Comparison of ENCODE assay signal across 8 cellular contexts in genomic region chr15:75639709-75640482, GRCh38. TPM values are rescaled to one million over a fixed set of nuclear protein-coding genes. Genes with fewer than 3 reads are reported as not detected.
A peak's percentile ranks its signal among the peaks of the same experiment; 100 is the strongest.
DNase-seq lines count a peak whose midpoint lies in the region; ATAC-seq and TF ChIP-seq lines count a peak whose summit lies in the region.

Gene IMP3, minus strand, starts transcription at chr15:75640224. Its CDS starts 56 bp downstream, at chr15:75640168.

- H3K27me3 Mint-ChIP-seq in activated naive CD8-positive, alpha-beta T cell treated with anti-CD3 and anti-CD28 coated beads, Interleukin-2, amount 10 ng/mL, durations not matched to agents 7 days and 5 days: peaks cover 2% of the 10 kb centered on the region

- TF ChIP-seq CTCF in SU-DHL-6 (IDR thresholded peaks at IDR 0.05; ENCODE audit: insufficient read depth, low read length, poor library complexity, severe bottlenecking): no peak
- TF ChIP-seq CTCF in ovary (IDR thresholded peaks at IDR 0.05): no peak
- TF ChIP-seq CTCF in thyroid gland (IDR thresholded peaks at IDR 0.05): no peak

- no peaks in the 10 kb centered on the region for H3K9me3 Mint-ChIP-seq in activated naive CD8-positive, alpha-beta T cell treated with anti-CD3 and anti-CD28 coated beads, Interleukin-2, amount 10 ng/mL, durations not matched to agents 7 days and 5 days

- H2AFZ ChIP-seq in SU-DHL-6 (ENCODE audit: low read depth, low read length, severe bottlenecking): peak within 1 kb of the TSS; percentile 85

- TF ChIP-seq POLR2A in GM10847 (IDR thresholded peaks at IDR 0.05; ENCODE audit: extremely low read depth, insufficient read length): peak; percentile 96
- peak; percentile 87 for TF ChIP-seq POLR2A in ovary (IDR thresholded peaks at IDR 0.05)
- peak; percentile 81 to 98 for TF ChIP-seq POLR2A in thyroid gland (IDR thresholded peaks at IDR 0.05)

- H3K27me3 ChIP-seq in SU-DHL-6 (ENCODE audit: low read length) (no peaks in the 10 kb centered on the region), ovary (no peaks in the 10 kb centered on the region), thyroid gland (no peaks in the 10 kb centered on the region)

- peaks cover 29% of the 10 kb centered on the region for H3K4me1 Mint-ChIP-seq in activated naive CD8-positive, alpha-beta T cell treated with anti-CD3 and anti-CD28 coated beads, Interleukin-2, amount 10 ng/mL, durations not matched to agents 7 days and 5 days

- peaks cover 37% of the 10 kb centered on the region for H3K79me2 ChIP-seq in SU-DHL-6 (ENCODE audit: insufficient read depth, low read length)

- H4K20me1 ChIP-seq in SU-DHL-6 (ENCODE audit: low read depth, low read length): peaks cover 3% of the 10 kb centered on the region; the same call in 1 of the 2 replicates

- peak within 1 kb of the TSS; percentile 86 for H3K27ac Mint-ChIP-seq in activated naive CD8-positive, alpha-beta T cell treated with anti-CD3 and anti-CD28 coated beads, Interleukin-2, amount 10 ng/mL, durations not matched to agents 7 days and 5 days

- peak; percentile 93 for ATAC-seq in HG02678 (IDR thresholded peaks at IDR 0.05; ENCODE audit: unreplicated experiment)
- ATAC-seq in activated naive CD8-positive, alpha-beta T cell treated with anti-CD3 and anti-CD28 coated beads, Interleukin-2, amount 10 ng/mL, durations not matched to agents 7 days and 5 days (ENCODE audit: low read depth): peak; percentile 92

- H3K9me2 ChIP-seq in SU-DHL-6 (replicated peaks; ENCODE audit: insufficient read depth, low read length): no peaks in the 10 kb centered on the region

- WGBS in ovary, 3 donors: 0 to 1% (median 0%) methylated on average over 75 to 83 of the region's 83 CpGs
- 0% methylated on average over 6 to 13 of the region's 83 CpGs for WGBS in thyroid gland, 2 donors

- peaks cover 11% of the 10 kb centered on the region for H3F3A ChIP-seq in SU-DHL-6 (ENCODE audit: insufficient read depth)

- POLR2A ChIA-PET in activated naive CD8-positive, alpha-beta T cell treated with anti-CD3 and anti-CD28 coated beads, Interleukin-2, amount 10 ng/mL, durations not matched to agents 7 days and 5 days (lab: Charles Lee): interaction anchor here (0.6 to 7.6 kb wide), 20 partner anchors 10 to 271 kb away, joined by 3 to 168 read pairs (median 8); partner anchors contain the start of genes MAN2C1, PTPN9, SIN3A and SNUPN

- no peak for TF ChIP-seq EP300 in ovary (IDR thresholded peaks at IDR 0.05)

- H3K27ac ChIP-seq in SU-DHL-6 (ENCODE audit: low read depth, low read length) (peak within 1 kb of the TSS; percentile 75), ovary (peak within 1 kb of the TSS in 1 of 2 donors; percentile 82), thyroid gland (peak within 1 kb of the TSS; percentile 78 to 94 (median 93))

- DNase-seq in NCI-H128 (lab: John Stamatoyannopoulos, UW; ENCODE audit: unreplicated experiment) (peak; percentile 80), head of caudate nucleus (peak; percentile 93 to 99 (median 97)), ovary (peak; percentile 91 to 95 (median 92)), thyroid gland (peak; percentile 96 to 97)
- peak; percentile 92 for DNase-seq in activated naive CD8-positive, alpha-beta T cell treated with anti-CD3 and anti-CD28 coated beads, Interleukin-2, amount 10 ng/mL, durations not matched to agents 7 days and 5 days

- H3K4me1 ChIP-seq in ovary (ENCODE audit: insufficient read depth) (peaks cover 4% of the 10 kb centered on the region), thyroid gland (peaks cover 19 to 36% of the 10 kb centered on the region in 2 donors)

- no peaks in the 10 kb centered on the region for H3K36me3 ChIP-seq in SU-DHL-6 (ENCODE audit: low read length)
- H3K36me3 ChIP-seq in ovary: no peaks in the 10 kb centered on the region
- H3K36me3 ChIP-seq in thyroid gland: no peaks in the 10 kb centered on the region

- H3K4me3 Mint-ChIP-seq in activated naive CD8-positive, alpha-beta T cell treated with anti-CD3 and anti-CD28 coated beads, Interleukin-2, amount 10 ng/mL, durations not matched to agents 7 days and 5 days: peak within 1 kb of the TSS; percentile 93

- H3K9me3 ChIP-seq in SU-DHL-6 (ENCODE audit: insufficient read depth, low read length): no peaks in the 10 kb centered on the region
- no peaks in the 10 kb centered on the region for H3K9me3 ChIP-seq in ovary
- no peaks in the 10 kb centered on the region for H3K9me3 ChIP-seq in thyroid gland

- H3K36me3 Mint-ChIP-seq in activated naive CD8-positive, alpha-beta T cell treated with anti-CD3 and anti-CD28 coated beads, Interleukin-2, amount 10 ng/mL, durations not matched to agents 7 days and 5 days: peaks cover 10% of the 10 kb centered on the region

- peak within 1 kb of the TSS; percentile 84 for H3K9ac ChIP-seq in SU-DHL-6 (ENCODE audit: low read length)

- peak within 1 kb of the TSS; percentile 75 for H3K4me3 ChIP-seq in SU-DHL-6 (ENCODE audit: insufficient read depth, low read length, poor library complexity, severe bottlenecking)
- H3K4me3 ChIP-seq in ovary: peak within 1 kb of the TSS; percentile 95
- peak within 1 kb of the TSS; percentile 53 to 94 (median 71) for H3K4me3 ChIP-seq in thyroid gland (replicated peaks in 1 of 3)

- intact Hi-C loops in head of caudate nucleus (cut with DNase I): loop anchor here (10.0 kb wide), 2 partner anchors 185 to 275 kb away; partner anchors contain the start of genes MAN2C1 and SIN3A
- intact Hi-C loops in ovary (cut with DNase I): loop anchor here in 2 of 4 donors (5.0 to 10.0 kb wide), 3 partner anchors 42 to 185 kb away; partner anchors contain the start of gene SIN3A (in 1 of the 2)
- intact Hi-C loops in thyroid gland (cut with DNase I): loop anchor here (10.0 kb wide), 1 partner anchor 45 kb away; no protein-coding TSS in a partner anchor

- H3K4me2 ChIP-seq in SU-DHL-6 (ENCODE audit: low read depth, low read length, poor library complexity, severe bottlenecking): peak within 1 kb of the TSS; percentile 99

RNA-seq across cellular contexts. Expression of gene IMP3, which starts in this region (rescaled TPM):
- 10 to 100 TPM; 85.3 to 87.1 TPM for total RNA-seq in activated naive CD8-positive, alpha-beta T cell treated with anti-CD3 and anti-CD28 coated beads, Interleukin-2, amount 10 ng/mL, durations not matched to agents 7 days and 5 days
- total RNA-seq in ovary (100 to 1,000 TPM in 2 of 7 donors, 10 to 100 TPM in 5; 45.1 to 106 (median 59.6) TPM), thyroid gland (100 to 1,000 TPM in 2 of 4 donors, 10 to 100 TPM in 2; 75.2 to 187 (median 133) TPM)
- polyA plus RNA-seq in ovary: 10 to 100 TPM; 47.1 to 51.6 TPM
